ENCODE assay signal across 12 cellular contexts in genomic region chr22:17496843-17497242, GRCh38.
"Had no signal": no experiment of that assay in that cellular context is flagged by ENCODE, and none has a peak within 500 bp of the region (broad histone marks: within the 10 kb centered on the region; RNA-seq: fewer than 3 reads in every experiment).

No MANE protein-coding gene starts in this region.

- H3K27ac Mint-ChIP-seq: memory B cell; naive thymus-derived CD8-positive, alpha-beta T cell; stimulated activated effector memory CD8-positive, alpha-beta T cell treated with anti-CD3 and anti-CD28 coated beads, Interleukin-12 subunit alpha, Interleukin-12 subunit beta, amount 100 ng/mL, for 72 hours had no signal

- H3K27me3 ChIP-seq: cardiac muscle cell, esophagus muscularis mucosa, hepatocyte had no signal

- H3K9me3 ChIP-seq: esophagus muscularis mucosa, left ventricle myocardium inferior had no signal

- H3K36me3 Mint-ChIP-seq: memory B cell; naive thymus-derived CD8-positive, alpha-beta T cell; stimulated activated effector memory CD8-positive, alpha-beta T cell treated with anti-CD3 and anti-CD28 coated beads, Interleukin-12 subunit alpha, Interleukin-12 subunit beta, amount 100 ng/mL, for 72 hours had no signal

- H3K9me3 Mint-ChIP-seq: memory B cell; naive thymus-derived CD8-positive, alpha-beta T cell; stimulated activated effector memory CD8-positive, alpha-beta T cell treated with anti-CD3 and anti-CD28 coated beads, Interleukin-12 subunit alpha, Interleukin-12 subunit beta, amount 100 ng/mL, for 72 hours had no signal

- H3K4me3 ChIP-seq: cardiac muscle cell, dorsolateral prefrontal cortex, esophagus muscularis mucosa, hepatocyte, left ventricle myocardium inferior had no signal

- H3K4me3 Mint-ChIP-seq: memory B cell; naive thymus-derived CD8-positive, alpha-beta T cell; stimulated activated effector memory CD8-positive, alpha-beta T cell treated with anti-CD3 and anti-CD28 coated beads, Interleukin-12 subunit alpha, Interleukin-12 subunit beta, amount 100 ng/mL, for 72 hours had no signal

- DNase-seq: activated CD4-positive, alpha-beta T cell treated with anti-CD3 and anti-CD28 coated beads for 1 hour; activated CD4-positive, alpha-beta T cell treated with anti-CD3 and anti-CD28 coated beads, Interleukin-2, amount 50 U/mL, for 4 hours; activated naive CD4-positive, alpha-beta T cell treated with anti-CD3 and anti-CD28 coated beads, Interleukin-2, amount 50 U/mL, for 16 hours; dorsolateral prefrontal cortex; left ventricle myocardium inferior; naive thymus-derived CD8-positive, alpha-beta T cell; nucleus accumbens had no signal

- H3K27ac ChIP-seq: cardiac muscle cell, esophagus muscularis mucosa, hepatocyte, left ventricle myocardium inferior had no signal

- H3K27me3 Mint-ChIP-seq: memory B cell had no signal

- H3K79me2 ChIP-seq: hepatocyte had no signal

- H2AFZ ChIP-seq: hepatocyte had no signal

- ATAC-seq: naive thymus-derived CD8-positive, alpha-beta T cell; stimulated activated effector memory CD8-positive, alpha-beta T cell treated with anti-CD3 and anti-CD28 coated beads, Interleukin-12 subunit alpha, Interleukin-12 subunit beta, amount 100 ng/mL, for 72 hours had no signal

- H3K4me1 Mint-ChIP-seq: stimulated activated effector memory CD8-positive, alpha-beta T cell treated with anti-CD3 and anti-CD28 coated beads, Interleukin-12 subunit alpha, Interleukin-12 subunit beta, amount 100 ng/mL, for 72 hours had no signal

- H3K4me2 ChIP-seq: hepatocyte had no signal
